In genomic region chr12:32754101-32754500, GRCh38 we compare ENCODE assay signal across 8 cellular contexts. TPM values are rescaled to one million over a fixed set of nuclear protein-coding genes. Genes with fewer than 3 reads are reported as not detected.
A peak's percentile ranks its signal among the peaks of the same experiment; 100 is the strongest.
DNase-seq lines count a peak whose midpoint lies in the region; ATAC-seq and TF ChIP-seq lines count a peak whose summit lies in the region.

No MANE protein-coding gene starts in this region.

- DNase-seq in left ventricle myocardium inferior (no peak), left cardiac atrium (no peak), immature natural killer cell (no peak), NCI-H2029 treated with DMSO at 0.1 percent for 48 hours (lab: John Stamatoyannopoulos, UW) (no peak), 8988T (no peak), sciatic nerve (ENCODE audit: low spot score) (no peak)
- DNase-seq in activated T-helper 2 cell treated with anti-CD3 and anti-CD28 coated beads, Interferon-gamma antibody, Interleukin-2, Interleukin-4, amounts not matched to agents 10 μg/mL and 5 μg/mL and 100 μg/mL, durations not matched to agents 14 hours and 24 hours and 36 hours (ENCODE audit: low spot score) = no peak

- peak overlapping the region; percentile 97 for H3K4me3 ChIP-seq in left ventricle myocardium inferior
- peak overlapping the region; percentile 57 for H3K4me3 ChIP-seq in urinary bladder (ENCODE audit: low read depth, low read length)

- H3K36me3 Mint-ChIP-seq in activated T-helper 2 cell treated with anti-CD3 and anti-CD28 coated beads, Interferon-gamma antibody, Interleukin-2, Interleukin-4, amounts not matched to agents 10 μg/mL and 5 μg/mL and 100 μg/mL, durations not matched to agents 14 hours and 24 hours and 36 hours (ENCODE audit: low read depth) = peaks cover 47% of the 10 kb centered on the region
- peaks cover 3 to 21% (median 4%) of the 10 kb centered on the region in 3 donors for H3K36me3 Mint-ChIP-seq in immature natural killer cell

- WGBS in urinary bladder = 45% methylated on average over 2 of the region's 2 CpGs

- intact Hi-C loops in left ventricle myocardium inferior (cut with micrococcal nuclease) = no loop called here
- intact Hi-C loops in left cardiac atrium (cut with DNase I) = no loop called here
- intact Hi-C loops in activated T-helper 2 cell treated with anti-CD3 and anti-CD28 coated beads, Interferon-gamma antibody, Interleukin-2, Interleukin-4, amounts not matched to agents 10 μg/mL and 5 μg/mL and 100 μg/mL, durations not matched to agents 14 hours and 24 hours and 36 hours (cut with micrococcal nuclease) = loop anchor here (2.0 to 10.0 kb wide), 2 partner anchors 299 to 1679 kb away; partner anchors contain the start of gene DDX11
- intact Hi-C loops in sciatic nerve (cut with DNase I) = loop anchor here (10.0 kb wide), 1 partner anchor 1029 kb away; the partner anchor contains the start of gene AMN1

- no peak for TF ChIP-seq CTCF in left ventricle myocardium inferior (IDR thresholded peaks at IDR 0.05; ENCODE audit: borderline replicate concordance)

- H3K36me3 ChIP-seq in left ventricle myocardium inferior (peaks cover 47% of the 10 kb centered on the region), urinary bladder (ENCODE audit: insufficient read depth) (peaks cover under 1% of the 10 kb centered on the region)

- peak overlapping the region; percentile 92 for H3K27ac ChIP-seq in left ventricle myocardium inferior (replicated peaks)
- no peak overlapping the region for H3K27ac ChIP-seq in urinary bladder (ENCODE audit: low read depth)

- no peaks in the 10 kb centered on the region for H3K27me3 ChIP-seq in left ventricle myocardium inferior (ENCODE audit: low read depth)

- no peaks in the 10 kb centered on the region for H3K27me3 Mint-ChIP-seq in activated T-helper 2 cell treated with anti-CD3 and anti-CD28 coated beads, Interferon-gamma antibody, Interleukin-2, Interleukin-4, amounts not matched to agents 10 μg/mL and 5 μg/mL and 100 μg/mL, durations not matched to agents 14 hours and 24 hours and 36 hours (ENCODE audit: low read depth)
- peaks cover 0 to 2% (median 0%) of the 10 kb centered on the region in 3 donors for H3K27me3 Mint-ChIP-seq in immature natural killer cell (ENCODE audit: low read depth in 3 of 3)

- no peaks in the 10 kb centered on the region for H3K9me3 Mint-ChIP-seq in activated T-helper 2 cell treated with anti-CD3 and anti-CD28 coated beads, Interferon-gamma antibody, Interleukin-2, Interleukin-4, amounts not matched to agents 10 μg/mL and 5 μg/mL and 100 μg/mL, durations not matched to agents 14 hours and 24 hours and 36 hours
- no peaks in the 10 kb centered on the region for H3K9me3 Mint-ChIP-seq in immature natural killer cell

- ATAC-seq in left cardiac atrium = no peak
- no peak for ATAC-seq in sciatic nerve

- peaks cover 22% of the 10 kb centered on the region for H3K4me1 Mint-ChIP-seq in activated T-helper 2 cell treated with anti-CD3 and anti-CD28 coated beads, Interferon-gamma antibody, Interleukin-2, Interleukin-4, amounts not matched to agents 10 μg/mL and 5 μg/mL and 100 μg/mL, durations not matched to agents 14 hours and 24 hours and 36 hours (ENCODE audit: low read depth)
- H3K4me1 Mint-ChIP-seq in immature natural killer cell = peaks cover 21 to 36% of the 10 kb centered on the region in 2 donors

- peak overlapping the region; percentile 30 for H3K27ac Mint-ChIP-seq in activated T-helper 2 cell treated with anti-CD3 and anti-CD28 coated beads, Interferon-gamma antibody, Interleukin-2, Interleukin-4, amounts not matched to agents 10 μg/mL and 5 μg/mL and 100 μg/mL, durations not matched to agents 14 hours and 24 hours and 36 hours
- H3K27ac Mint-ChIP-seq in immature natural killer cell = peak overlapping the region; percentile 22 to 94 (median 62)

- peak overlapping the region; percentile 92 for H3K4me3 Mint-ChIP-seq in activated T-helper 2 cell treated with anti-CD3 and anti-CD28 coated beads, Interferon-gamma antibody, Interleukin-2, Interleukin-4, amounts not matched to agents 10 μg/mL and 5 μg/mL and 100 μg/mL, durations not matched to agents 14 hours and 24 hours and 36 hours (ENCODE audit: low read depth)
- H3K4me3 Mint-ChIP-seq in immature natural killer cell = peak overlapping the region; percentile 62 to 95 (median 67)

- H3K4me1 ChIP-seq in left ventricle myocardium inferior (peaks cover 30% of the 10 kb centered on the region), urinary bladder (ENCODE audit: insufficient read depth) (no peaks in the 10 kb centered on the region)

- no peaks in the 10 kb centered on the region for H3K9me3 ChIP-seq in left ventricle myocardium inferior (replicated peaks)

RNA-seq across cellular contexts. Expression of gene YARS2, which starts 1.6 kb away (rescaled TPM):
- total RNA-seq in left ventricle myocardium inferior = 11.6 TPM
- total RNA-seq in left cardiac atrium = 10 to 100 TPM; 10.2 to 10.3 TPM
- total RNA-seq in activated T-helper 2 cell treated with anti-CD3 and anti-CD28 coated beads, Interferon-gamma antibody, Interleukin-2, Interleukin-4, amounts not matched to agents 10 μg/mL and 5 μg/mL and 100 μg/mL, durations not matched to agents 14 hours and 24 hours and 36 hours = 29.3 and 30.3 TPM in 2 replicates
- polyA plus RNA-seq in immature natural killer cell = 10 to 100 TPM in 2 of 3 donors, 1 to 10 TPM in 1; 8.8 to 19.1 (median 13.7) TPM
- total RNA-seq in urinary bladder = 43.1 TPM
- 9.6 TPM for polyA plus RNA-seq in urinary bladder
- 12.2 TPM for total RNA-seq in sciatic nerve

Comparison
In these comparisons a context has a peak if more than half of its experiments do, and no peak if none do; other contexts are left out.
1. intact Hi-C loops: an anchor here in activated T-helper 2 cell treated with anti-CD3 and anti-CD28 coated beads, Interferon-gamma antibody, Interleukin-2, Interleukin-4, amounts not matched to agents 10 μg/mL and 5 μg/mL and 100 μg/mL, durations not matched to agents 14 hours and 24 hours and 36 hours (2.0 to 10.0 kb wide) and sciatic nerve (10.0 kb wide); none called in left ventricle myocardium inferior and left cardiac atrium.